In genomic region chr3:108223928-108224327, GRCh38 we compare ENCODE assay signal across 9 cellular contexts. TPM values are rescaled to one million over a fixed set of nuclear protein-coding genes. Genes with fewer than 3 reads are reported as not detected.
DNase-seq lines count a peak whose midpoint lies in the region; ATAC-seq, FAIRE-seq and TF ChIP-seq lines count a peak whose summit lies in the region.
"Had no signal": no experiment of that assay in that cellular context is flagged by ENCODE, and none has a peak within 500 bp of the region (broad histone marks: within the 10 kb centered on the region; RNA-seq: fewer than 3 reads in every experiment).

No MANE protein-coding gene starts in this region.

- H3K9me3 ChIP-seq in K562 (replicated peaks; ENCODE audit: control insufficient read depth, insufficient read depth, low read depth, low read length) = no peaks in the 10 kb centered on the region
- H3K9me3 ChIP-seq in left ventricle myocardium inferior (replicated peaks) = no peaks in the 10 kb centered on the region

- peak overlapping the region; percentile 95 to 100 (median 99) for H3K4me3 Mint-ChIP-seq in naive thymus-derived CD8-positive, alpha-beta T cell

- H4K20me1 ChIP-seq in K562 (replicated peaks; ENCODE audit: control insufficient read depth, insufficient read depth, low read length) = no peaks in the 10 kb centered on the region

- no peaks in the 10 kb centered on the region for H3K9me3 Mint-ChIP-seq in naive thymus-derived CD8-positive, alpha-beta T cell

- H2AFZ ChIP-seq in K562 (ENCODE audit: low read depth, low read length) = peak overlapping the region; percentile 95

- H3K4me1 ChIP-seq in K562 (replicated peaks in 1 of 2; ENCODE audit: control insufficient read depth in 2 of 2, insufficient read depth in 2 of 2, low read length in 2 of 2) = peaks cover 4 to 6% of the 10 kb centered on the region in 2 experiments; a peak in 2 of 5 replicates
- H3K4me1 ChIP-seq in left ventricle myocardium inferior = peaks cover 42% of the 10 kb centered on the region

- in situ Hi-C loops in K562 (cut with MboI) = no loop called here

- H3K27ac ChIP-seq in K562 (ENCODE audit: extremely low read depth, low read depth, low read length) (no peak overlapping the region), left ventricle myocardium inferior (replicated peaks) (no peak overlapping the region)

- no peak for TF ChIP-seq POLR2A in K562 (conservative IDR thresholded peaks at IDR 0.05)

- H3K9ac ChIP-seq in K562 (ENCODE audit: insufficient read depth in 1 of 2, low read depth in 2 of 2, low read length in 2 of 2) = 0 out of 4 replicates have a peak overlapping the region, but pooled peaks of 1 of the 2 experiments have one; percentile 7

- CTCF ChIA-PET in K562 (lab: Yijun Ruan, JAX; ENCODE audit: low intra/inter-chr PET ratio) = no interaction called here

- no peaks in the 10 kb centered on the region for H3K79me2 ChIP-seq in K562 (ENCODE audit: control insufficient read depth, insufficient read depth, low read length)

- 15% methylated on average over 4 of the region's 4 CpGs for WGBS in K562 (ENCODE audit: insufficient coverage, low coverage, missing lambda C conversion rate)

- peak overlapping the region; percentile 99 to 100 (median 100) for H3K27ac Mint-ChIP-seq in naive thymus-derived CD8-positive, alpha-beta T cell

- no peak for TF ChIP-seq EP300 in K562 (IDR thresholded peaks at IDR 0.05; ENCODE audit: low read length)

- peaks cover 24 to 66% (median 53%) of the 10 kb centered on the region in 4 donors for H3K4me1 Mint-ChIP-seq in naive thymus-derived CD8-positive, alpha-beta T cell

- no TSS peak for BruUV-seq in K562 (replicated peaks; lab: Mats Ljungman, UMichigan)

- intact Hi-C loops in K562 (cut with micrococcal nuclease) (no loop called here), left ventricle myocardium inferior (cut with micrococcal nuclease) (no loop called here)

- no peaks in the 10 kb centered on the region for H3K9me1 ChIP-seq in K562 (ENCODE audit: control insufficient read depth, insufficient read depth, low read length)

- ATAC-seq in K562 = no peak
- ATAC-seq in naive thymus-derived CD8-positive, alpha-beta T cell = no peak
- ATAC-seq: Panc1 had no signal

- H3K4me3 ChIP-seq in K562 = no peak overlapping the region
- H3K4me3 ChIP-seq in left ventricle myocardium inferior = no peak overlapping the region

- H3K27me3 ChIP-seq in K562 (ENCODE audit: control insufficient read depth in 2 of 2, insufficient read depth in 2 of 2, low read length in 2 of 2) = no peaks in the 10 kb centered on the region
- H3K27me3 ChIP-seq in left ventricle myocardium inferior (ENCODE audit: low read depth) = no peaks in the 10 kb centered on the region

- FAIRE-seq in K562 (lab: Jason Lieb, UNC) = peak; percentile 46

- H3K36me3 ChIP-seq in K562 (ENCODE audit: control insufficient read depth, insufficient read depth, low read length) = no peaks in the 10 kb centered on the region
- no peaks in the 10 kb centered on the region for H3K36me3 ChIP-seq in left ventricle myocardium inferior

- 0 out of 2 replicates have a peak overlapping the region, but pooled peaks have one; percentile 12 for H3K4me2 ChIP-seq in K562 (ENCODE audit: insufficient read depth, low read length)

- H3K27me3 Mint-ChIP-seq in naive thymus-derived CD8-positive, alpha-beta T cell = no peaks in the 10 kb centered on the region

- POLR2A ChIA-PET in K562 (lab: Yijun Ruan, JAX) = interaction anchor here (0.7 kb wide), 1 partner anchor 230 kb away, joined by 4 read pairs; no protein-coding TSS in a partner anchor
- POLR2A ChIA-PET in naive thymus-derived CD8-positive, alpha-beta T cell (lab: Charles Lee) = interaction anchor here (0.6 to 4.9 kb wide), 6 partner anchors 69 to 700 kb away, joined by 3 to 62 read pairs (median 5); partner anchors contain the start of gene CD47

- DNase-seq in CD1c-positive myeloid dendritic cell (ENCODE audit: extremely low spot score) (peak; percentile 75), MV-4-11 (lab: John Stamatoyannopoulos, UW) (peak; percentile 84), K562 (ENCODE audit: extremely low read depth in 1 of 4, low spot score in 3 of 4) (peak in 1 of 4 experiments; percentile 13), NCI-H510A treated with DMSO at 0.1 percent for 48 hours (lab: John Stamatoyannopoulos, UW) (no peak), left ventricle myocardium inferior (no peak), HPDE6-E6E7 (ENCODE audit: extremely low spot score) (no peak), hippocampal formation (lab: John Stamatoyannopoulos, UW) (no peak)
- DNase-seq in naive thymus-derived CD8-positive, alpha-beta T cell = peak in 3 of 10 donors; percentile 28 to 41 (median 31)

- TF ChIP-seq CTCF in K562 (IDR thresholded peaks at IDR 0.05 in 2 of 3, conservative IDR thresholded peaks at IDR 0.05 in 1 of 3; ENCODE audit: insufficient read depth in 2 of 3, low read depth in 1 of 3, low read length in 3 of 3) = no peak
- TF ChIP-seq CTCF in left ventricle myocardium inferior (IDR thresholded peaks at IDR 0.05; ENCODE audit: borderline replicate concordance) = no peak

- TF ChIP-seq RAD21 in K562 (CRISPR knock-in tag; conservative IDR thresholded peaks at IDR 0.05 in 1 of 2, IDR thresholded peaks at IDR 0.05 in 1 of 2) = no peak

- H3K36me3 Mint-ChIP-seq in naive thymus-derived CD8-positive, alpha-beta T cell = no peaks in the 10 kb centered on the region

TF ChIP-seq in K562, 482 proteins besides CTCF, POLR2A, EP300 and RAD21:
- TF ChIP-seq CEBPB (tag; IDR thresholded peaks at IDR 0.05) (peak; percentile 86), CXXC5 (CRISPR knock-in tag; IDR thresholded peaks at IDR 0.05) (no peak), CEBPG (CRISPR knock-in tag; IDR thresholded peaks at IDR 0.05) (0 out of 2 replicates have a peak, but pooled peaks have one; percentile 13), CEBPG (tag; conservative IDR thresholded peaks at IDR 0.05 in 1 of 2, IDR thresholded peaks at IDR 0.05 in 1 of 2) (peak; percentile 69 to 78; a peak in 3 of 4 replicates), ZBTB43 (CRISPR knock-in tag; IDR thresholded peaks at IDR 0.05) (no peak), NR3C1 (CRISPR knock-in tag; IDR thresholded peaks at IDR 0.05) (no peak), SAFB (IDR thresholded peaks at IDR 0.05; ENCODE audit: borderline replicate concordance, low read depth, low read length) (no peak)

RNA-seq across cellular contexts. Expression of gene IFT57, which starts 1.7 kb away (rescaled TPM):
- 4.7 and 9.7 TPM in 2 replicates for total RNA-seq in K562 (2011; cell fraction: chromatin; rRNA removed; ENCODE audit: low replicate concordance)
- 2.3 and 3.9 TPM in 2 replicates for total RNA-seq in K562 (2011; cell fraction: nucleolus; rRNA removed)
- total RNA-seq in K562 (2011; cell fraction: nucleoplasm; rRNA removed) = 3.1 and 8.5 TPM in 2 replicates
- total RNA-seq in K562 (2014; rRNA removed) (9.9 and 18.4 TPM in 2 replicates), K562 (2014; rRNA removed; fragmentation: Illumina TruSeq; extraction: Trizol) (9.0 and 9.7 TPM in 2 replicates), K562 (2015; rRNA removed; fragmentation: Illumina TruSeq; extraction: Trizol) (10.1 and 13.0 TPM in 2 replicates), K562 (2021) (10.9 and 12.9 TPM in 2 replicates), left ventricle myocardium inferior (22.6 TPM)
- polyA plus RNA-seq in K562 (2011; rRNA removed) (15.3 and 20.1 TPM in 2 replicates), K562 (2014; fragmentation: Illumina TruSeq; extraction: Trizol) (9.7 and 10.6 TPM in 2 replicates), K562 (2014; fragmentation: Nextera tagmentation; extraction: Ambion mirVana) (1 to 10 TPM; 1.5 to 2.1 TPM), K562 (2014; rRNA removed) (9.6 and 15.1 TPM in 2 replicates)
- polyA plus RNA-seq in K562 (2011; cell fraction: cytosol; rRNA removed) = 7.0 and 9.5 TPM in 2 replicates
- polyA plus RNA-seq in K562 (2011; cell fraction: nucleus; rRNA removed) = 9.3 and 12.3 TPM in 2 replicates
- 10.4 and 10.9 TPM in 2 replicates for polyA plus RNA-seq in K562 (2012)
- polyA minus RNA-seq in K562 (2011; rRNA and poly(A)+ RNA removed) = 10.4 and 12.3 TPM in 2 replicates
- polyA minus RNA-seq in K562 (2011; cell fraction: cytosol; rRNA and poly(A)+ RNA removed) = 14.7 and 15.6 TPM in 2 replicates
- 10.4 and 20.4 TPM in 2 replicates for polyA minus RNA-seq in K562 (2011; cell fraction: nucleus; rRNA and poly(A)+ RNA removed)
- total RNA-seq in naive thymus-derived CD8-positive, alpha-beta T cell = 10 to 100 TPM; 21.5 to 25.2 TPM
- polyA plus RNA-seq in naive thymus-derived CD8-positive, alpha-beta T cell = 10 to 100 TPM; 19.0 to 35.6 (median 27.0) TPM

Comparison
In these comparisons a context has a peak if more than half of its experiments do, and no peak if none do; other contexts are left out.
1. DNase-seq: peak in CD1c-positive myeloid dendritic cell (single experiment) and MV-4-11 (single experiment); none in NCI-H510A treated with DMSO at 0.1 percent for 48 hours (single experiment), left ventricle myocardium inferior (single experiment), HPDE6-E6E7 (single experiment) and hippocampal formation (0 of 2).